ENCODE assay signal across 8 cellular contexts in the genomic region with DNA sequence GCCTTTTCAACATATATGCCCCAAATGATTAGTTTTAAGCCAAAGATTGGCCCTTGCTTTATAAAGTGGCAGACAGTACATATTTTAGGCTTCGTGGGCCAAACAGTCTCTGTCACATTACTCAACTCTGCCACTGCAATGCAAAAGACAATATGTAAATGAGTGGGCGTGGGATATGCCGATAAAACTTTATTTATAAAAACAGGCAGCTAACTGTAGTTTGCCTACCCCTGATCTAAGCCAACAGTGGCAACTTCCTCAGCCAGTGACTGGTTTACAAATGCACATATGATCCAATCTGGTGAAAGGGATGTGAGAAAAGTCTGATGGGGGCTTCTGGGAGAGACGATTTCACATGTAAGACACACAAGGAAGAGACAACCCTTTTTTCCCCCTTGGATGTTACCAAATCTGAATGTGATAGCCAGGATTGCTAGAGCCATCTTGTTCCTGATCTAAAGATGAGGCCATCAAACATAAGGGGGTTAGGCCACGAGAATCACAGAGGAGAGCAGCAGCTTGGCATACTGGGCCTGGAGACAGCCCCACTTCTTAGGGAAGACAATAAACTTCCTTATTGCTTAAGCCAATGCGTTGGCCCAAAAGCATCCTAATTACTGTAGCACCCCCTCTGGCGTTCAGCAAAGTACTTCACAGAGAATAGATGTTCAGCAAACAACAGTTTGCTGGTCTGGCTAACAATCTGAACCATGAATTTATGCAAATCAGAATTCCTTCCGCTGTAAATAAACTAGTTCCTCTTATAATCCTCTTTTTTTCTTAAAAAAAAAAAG.
A peak's percentile ranks its signal among the peaks of the same experiment; 100 is the strongest.
DNase-seq lines count a peak whose midpoint lies in the region; TF ChIP-seq lines count a peak whose summit lies in the region.

No MANE protein-coding gene starts in this region.

- no peak overlapping the region for H3K4me3 ChIP-seq in Peyer's patch
- H3K4me3 ChIP-seq in tibial artery, result no peak overlapping the region

- H3K9me3 ChIP-seq in Peyer's patch, result no peaks in the 10 kb centered on the region
- no peaks in the 10 kb centered on the region for H3K9me3 ChIP-seq in tibial artery

- DNase-seq in SIG-M5 treated with dmso at 0.1 percent for 504 hours (lab: John Stamatoyannopoulos, UW; ENCODE audit: unreplicated experiment) (peak; percentile 48), SIG-M5 (lab: John Stamatoyannopoulos, UW) (no peak), Peyer's patch (peak in 2 of 3 donors; percentile 40 to 58), fibroblast of the conjunctiva (ENCODE audit: low read depth) (peak; percentile 43), tibial artery (peak in 1 of 2 donors; percentile 51), middle frontal gyrus (ENCODE audit: extremely low spot score, low spot score) (no peak), hippocampal formation (lab: John Stamatoyannopoulos, UW) (no peak)
- DNase-seq in activated CD4-positive, alpha-beta T cell treated with anti-CD3 and anti-CD28 coated beads, Interleukin-2, amount 50 U/mL, for 1 hour, result no peak

- H3K27ac ChIP-seq in Peyer's patch (no peak overlapping the region), tibial artery (no peak overlapping the region)

- H3K4me1 ChIP-seq in Peyer's patch (peaks cover 0 to 6% (median 2%) of the 10 kb centered on the region in 4 donors), tibial artery (peaks cover 0 to 7% (median 0%) of the 10 kb centered on the region in 4 donors)

- intact Hi-C loops in tibial artery (cut with DNase I; ENCODE audit: low total_unique reads), result loop anchor here (10.0 kb wide), 1 partner anchor 81 kb away; no protein-coding TSS in a partner anchor

- TF ChIP-seq CTCF in Peyer's patch (IDR thresholded peaks at IDR 0.05) (peak in 4 of 6 experiments; percentile 9 to 51 (median 42)), tibial artery (IDR thresholded peaks at IDR 0.05) (peak; percentile 17 to 39)

- TF ChIP-seq POLR2A in Peyer's patch (IDR thresholded peaks at IDR 0.05), result no peak

- no peaks in the 10 kb centered on the region for H3K36me3 ChIP-seq in Peyer's patch
- H3K36me3 ChIP-seq in tibial artery, result no peaks in the 10 kb centered on the region

- no peaks in the 10 kb centered on the region for H3K27me3 ChIP-seq in Peyer's patch
- no peaks in the 10 kb centered on the region for H3K27me3 ChIP-seq in tibial artery

Comparison
In these comparisons a context has a peak if more than half of its experiments do, and no peak if none do; other contexts are left out.
1. DNase-seq: peak in SIG-M5 treated with dmso at 0.1 percent for 504 hours (single experiment), Peyer's patch (2 of 3) and fibroblast of the conjunctiva (single experiment); none in SIG-M5 (single experiment), middle frontal gyrus (single experiment), activated CD4-positive, alpha-beta T cell treated with anti-CD3 and anti-CD28 coated beads, Interleukin-2, amount 50 U/mL, for 1 hour (single experiment) and hippocampal formation (0 of 2).